27 cellular contexts compared by ENCODE assay signal in the genomic region with DNA sequence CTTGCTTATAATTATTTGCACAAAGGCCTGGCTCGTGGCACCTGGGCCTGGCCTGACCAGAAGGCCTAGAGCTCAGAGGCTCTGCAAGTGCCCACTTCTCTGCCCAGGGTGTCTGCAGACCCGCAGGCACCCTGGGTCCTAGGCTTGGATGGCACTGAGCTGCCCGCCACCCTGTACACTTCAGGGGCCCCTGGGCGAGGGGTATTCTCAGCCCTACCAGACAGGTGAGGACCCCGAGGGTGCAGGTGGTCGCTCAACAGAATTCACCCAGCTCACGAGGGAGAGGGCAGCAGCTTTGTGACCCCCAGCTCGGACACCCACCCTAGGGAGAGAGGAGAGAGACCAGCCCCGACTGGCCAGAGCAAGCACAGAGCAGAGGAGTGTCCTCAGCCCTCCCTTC.
"Had no signal": no experiment of that assay in that cellular context is flagged by ENCODE, and none has a peak within 500 bp of the region (broad histone marks: within the 10 kb centered on the region; RNA-seq: fewer than 3 reads in every experiment).

No MANE protein-coding gene starts in this region.

- H3K4me3 Mint-ChIP-seq: mesothelial cell of epicardium had no signal

- FAIRE-seq: colon, endometrium, islet of Langerhans, keratinocyte had no signal

- H3K9me3 Mint-ChIP-seq: mesothelial cell of epicardium had no signal

- ATAC-seq: esophagus mucosa, gastrocnemius medialis, heart right ventricle, left cardiac atrium, left lung, left ventricle myocardium superior, lower lobe of right lung, mucosa of descending colon had no signal

- H3K4me1 Mint-ChIP-seq: mesothelial cell of epicardium had no signal

- DNase-seq: dermis blood vessel endothelial cell; dorsolateral prefrontal cortex; effector CD4-positive, alpha-beta T cell; effector memory CD4-positive, alpha-beta T cell; erythroblast; esophagus squamous epithelium; foreskin fibroblast; foreskin melanocyte; gastrocnemius medialis; glutamatergic neuron; head of caudate nucleus; heart right ventricle; hippocampal formation; left cardiac atrium; left lung; left ventricle myocardium superior; lower lobe of right lung; mesenchymal stem cell; mucosa of descending colon had no signal

- H3K4me3 ChIP-seq: coronary artery, dorsolateral prefrontal cortex, esophagus squamous epithelium, gastrocnemius medialis, heart right ventricle, left lung, lower lobe of right lung, mucosa of descending colon had no signal

- H3K27ac Mint-ChIP-seq: mesothelial cell of epicardium had no signal

- H3K9me3 ChIP-seq: esophagus squamous epithelium, gastrocnemius medialis, heart right ventricle, left lung, lower lobe of right lung, mucosa of descending colon had no signal

- H3K4me1 ChIP-seq: esophagus squamous epithelium, gastrocnemius medialis, left lung, lower lobe of right lung had no signal

- H3K27ac ChIP-seq: coronary artery, dorsolateral prefrontal cortex, epithelial cell of prostate, esophagus squamous epithelium, gastrocnemius medialis, heart right ventricle, left lung, lower lobe of right lung had no signal

- H3K36me3 ChIP-seq: gastrocnemius medialis, left lung, lower lobe of right lung had no signal

- H3K27me3 ChIP-seq: left lung had no signal
